ENCODE assay signal across 8 cellular contexts in genomic region chr2:30072250-30072842, GRCh38.
DNase-seq lines count a peak whose midpoint lies in the region; ATAC-seq and TF ChIP-seq lines count a peak whose summit lies in the region.

No MANE protein-coding gene starts in this region.

- peak; percentile 68 for ATAC-seq in GM21529 (IDR thresholded peaks at IDR 0.05; ENCODE audit: unreplicated experiment)
- ATAC-seq in GM19463 (IDR thresholded peaks at IDR 0.05; ENCODE audit: unreplicated experiment), result no peak

- no peak overlapping the region for H3K4me3 Mint-ChIP-seq in CD14-positive monocyte

- no peak overlapping the region for H3K4me3 ChIP-seq in SJCRH30

- H3K27me3 Mint-ChIP-seq in CD14-positive monocyte (ENCODE audit: low read depth in 3 of 3), result peaks cover 17 to 20% (median 18%) of the 10 kb centered on the region in 3 donors

- H3K9me3 Mint-ChIP-seq in CD14-positive monocyte, result no peaks in the 10 kb centered on the region

- H3K27me3 ChIP-seq in SJCRH30, result no peaks in the 10 kb centered on the region

- H3K4me1 Mint-ChIP-seq in CD14-positive monocyte, result no peaks in the 10 kb centered on the region

- no peak overlapping the region for H3K27ac ChIP-seq in SJCRH30

- TF ChIP-seq CTCF in CD14-positive monocyte (IDR thresholded peaks at IDR 0.05), result peak; percentile 73

- DNase-seq in CD14-positive monocyte (ENCODE audit: low spot score) (no peak), NCI-H1092 (lab: John Stamatoyannopoulos, UW) (peak; percentile 35), SJCRH30 (peak; percentile 83 to 96), globus pallidus (ENCODE audit: low spot score) (peak; percentile 69), pons (ENCODE audit: low spot score) (peak; percentile 86)
- peak; percentile 52 for DNase-seq in activated naive CD4-positive, alpha-beta T cell treated with Interleukin-2 at 50 U/mL for 16 hours

- H3K4me1 ChIP-seq in SJCRH30, result peaks cover 6% of the 10 kb centered on the region

- H3K36me3 ChIP-seq in SJCRH30, result no peaks in the 10 kb centered on the region

- H3K9me3 ChIP-seq in SJCRH30 (replicated peaks), result no peaks in the 10 kb centered on the region

- no peak overlapping the region for H3K27ac Mint-ChIP-seq in CD14-positive monocyte

- intact Hi-C loops in CD14-positive monocyte (cut with micrococcal nuclease), result loop anchor here in 1 of 2 donors (10.0 kb wide), 1 partner anchor 148 kb away; the partner anchor contains the start of gene ALK

- H3K36me3 Mint-ChIP-seq in CD14-positive monocyte, result no peaks in the 10 kb centered on the region
